Comparison of ENCODE assay signal across 20 cellular contexts in genomic region chr3:105674437-105675065, GRCh38.
"Had no signal": no experiment of that assay in that cellular context is flagged by ENCODE, and none has a peak within 500 bp of the region (broad histone marks: within the 10 kb centered on the region; RNA-seq: fewer than 3 reads in every experiment).

No MANE protein-coding gene starts in this region.

- H3K27me3 Mint-ChIP-seq: activated CD4-positive, alpha-beta T cell treated with anti-CD3 and anti-CD28 coated beads, Interleukin-2, amount 10 ng/mL, durations not matched to agents 7 days and 5 days; brain had no signal

- H3K27ac Mint-ChIP-seq: activated CD4-positive, alpha-beta T cell treated with anti-CD3 and anti-CD28 coated beads, Interleukin-2, amount 10 ng/mL, durations not matched to agents 7 days and 5 days; activated CD8-positive, alpha-beta T cell treated with anti-CD3 and anti-CD28 coated beads, Interleukin-2, amount 10 ng/mL, durations not matched to agents 7 days and 5 days; brain; neural progenitor cell had no signal

- H3K4me3 Mint-ChIP-seq: activated CD4-positive, alpha-beta T cell treated with anti-CD3 and anti-CD28 coated beads, Interleukin-2, amount 10 ng/mL, durations not matched to agents 7 days and 5 days; activated CD8-positive, alpha-beta T cell treated with anti-CD3 and anti-CD28 coated beads, Interleukin-2, amount 10 ng/mL, durations not matched to agents 7 days and 5 days; activated T-cell treated with anti-CD3 and anti-CD28 coated beads, Interleukin-2, amount 50 U/mL, for 4 hours; brain; neural progenitor cell had no signal

- ATAC-seq: activated CD4-positive, CD25-positive, alpha-beta regulatory T cell treated with anti-CD3 and anti-CD28 coated beads, Interleukin-2, amount 50 U/mL, for 24 hours; activated CD8-positive, alpha-beta T cell treated with anti-CD3 and anti-CD28 coated beads, Interleukin-2, amount 10 ng/mL, durations not matched to agents 7 days and 5 days; activated T-cell treated with anti-CD3 and anti-CD28 coated beads, Interleukin-2, amount 50 U/mL, for 4 hours; gastrocnemius medialis; left colon; psoas muscle; right lobe of liver had no signal

- H3K4me3 ChIP-seq: gastrocnemius medialis, lung, neural progenitor cell, psoas muscle, right lobe of liver, SJCRH30, smooth muscle cell, thyroid gland had no signal

- H3K9me3 Mint-ChIP-seq: activated T-cell treated with anti-CD3 and anti-CD28 coated beads, Interleukin-2, amount 50 U/mL, for 4 hours; brain; neural progenitor cell had no signal

- H3K4me1 Mint-ChIP-seq: brain, neural progenitor cell had no signal

- DNase-seq: activated CD4-positive, alpha-beta T cell treated with anti-CD3 and anti-CD28 coated beads, Interleukin-2, amount 10 ng/mL, durations not matched to agents 7 days and 5 days; activated CD8-positive, alpha-beta T cell treated with anti-CD3 and anti-CD28 coated beads, Interleukin-2, amount 10 ng/mL, durations not matched to agents 7 days and 5 days; activated gamma-delta T cell; activated T-cell treated with anti-CD3 and anti-CD28 coated beads, Interleukin-2, amount 50 U/mL, for 4 hours; anterior cingulate cortex; cerebellar nuclear complex; cortex of kidney; gastrocnemius medialis; left colon; psoas muscle; right lobe of liver; SJCRH30; stimulated activated CD4-positive, alpha-beta T cell treated with anti-CD3 and anti-CD28 coated beads, Interleukin-4, amount 100 ng/mL, for 1 hour; T1000; thyroid gland had no signal

- H3K9me3 ChIP-seq: gastrocnemius medialis, psoas muscle, right lobe of liver, SJCRH30, thyroid gland had no signal

- H3K4me1 ChIP-seq: gastrocnemius medialis, neural progenitor cell, psoas muscle, SJCRH30, thyroid gland had no signal

- H3K27me3 ChIP-seq: gastrocnemius medialis, neural progenitor cell, right lobe of liver, SJCRH30, thyroid gland had no signal

- H3K27ac ChIP-seq: gastrocnemius medialis, neural progenitor cell, psoas muscle, right lobe of liver, SJCRH30, thyroid gland had no signal
